Comparison of ENCODE assay signal across 1 cellular context in genomic region chr7:101871351-101871750, GRCh38.
TF ChIP-seq lines count a peak whose summit lies in the region.

No MANE protein-coding gene starts in this region.

TF ChIP-seq in HEK293T, 16 proteins besides CTCF, POLR2A, EP300 and RAD21:
- TF ChIP-seq ARNT (IDR thresholded peaks at IDR 0.05) (no peak), HDGF (IDR thresholded peaks at IDR 0.05; ENCODE audit: borderline replicate concordance) (no peak), FOXM1 (IDR thresholded peaks at IDR 0.05; ENCODE audit: borderline replicate concordance) (no peak), SP1 (IDR thresholded peaks at IDR 0.05) (no peak), TARDBP (IDR thresholded peaks at IDR 0.05) (no peak), ZNF384 (IDR thresholded peaks at IDR 0.05) (no peak), L3MBTL2 (conservative IDR thresholded peaks at IDR 0.05) (no peak), FOXA1 (IDR thresholded peaks at IDR 0.05) (no peak), ELF4 (IDR thresholded peaks at IDR 0.05) (no peak), FOXK2 (IDR thresholded peaks at IDR 0.05) (no peak), SUZ12 (IDR thresholded peaks at IDR 0.05) (no peak), BHLHE40 (IDR thresholded peaks at IDR 0.05; ENCODE audit: borderline replicate concordance) (no peak), NFRKB (IDR thresholded peaks at IDR 0.05) (no peak), PKNOX1 (IDR thresholded peaks at IDR 0.05) (no peak), CTBP1 (IDR thresholded peaks at IDR 0.05; ENCODE audit: borderline replicate concordance) (no peak), LEF1 (IDR thresholded peaks at IDR 0.05; ENCODE audit: borderline replicate concordance) (no peak)
TF ChIP-seq in HEK293T: peak in this region for 0.
